28 cellular contexts compared by ENCODE assay signal in the genomic region with DNA sequence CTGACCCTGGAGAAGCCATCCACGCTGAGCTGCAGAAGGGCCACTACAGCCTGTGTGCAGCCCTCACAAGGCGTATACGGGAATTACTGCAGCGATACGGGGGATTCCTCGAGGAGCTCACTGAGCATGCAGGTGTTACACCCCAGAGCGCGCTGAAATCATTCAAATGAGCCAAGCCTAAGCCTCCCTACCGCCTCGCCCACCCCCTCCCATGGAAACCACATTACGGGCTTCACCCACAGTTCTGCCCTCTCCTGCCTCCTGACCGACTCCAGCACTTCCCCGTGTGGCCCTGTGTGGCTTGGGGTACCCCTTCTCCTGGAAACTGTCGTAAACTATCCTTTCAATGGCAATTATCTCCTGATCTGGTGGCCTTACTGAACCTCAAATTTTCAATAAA.
"Had no signal": no experiment of that assay in that cellular context is flagged by ENCODE, and none has a peak within 500 bp of the region (broad histone marks: within the 10 kb centered on the region; RNA-seq: fewer than 3 reads in every experiment).

No MANE protein-coding gene starts in this region.

- H3K4me3 Mint-ChIP-seq: activated CD4-positive, alpha-beta T cell treated with anti-CD3 and anti-CD28 coated beads for 36 hours; activated CD8-positive, alpha-beta T cell treated with anti-CD3 and anti-CD28 coated beads for 36 hours; activated naive CD4-positive, alpha-beta T cell treated with anti-CD3 and anti-CD28 coated beads, Interleukin-2, amount 10 ng/mL, durations not matched to agents 7 days and 5 days; activated naive CD8-positive, alpha-beta T cell treated with anti-CD3 and anti-CD28 coated beads, Interleukin-2, amount 10 ng/mL, durations not matched to agents 7 days and 5 days; activated T-cell treated with anti-CD3 and anti-CD28 coated beads, Interleukin-2, amount 50 U/mL, for 4 hours; activated T-helper 17 cell treated with anti-CD3 and anti-CD28 coated beads, Interleukin-2, amount 50 U/mL, for 72 hours; brain; T-helper 17 cell; T-helper 2 cell treated with Interferon-gamma antibody and Interleukin-4, amounts not matched to agents 5 μg/mL and 100 μg/mL, for 36 hours had no signal

- ATAC-seq: activated CD4-positive, alpha-beta T cell treated with anti-CD3 and anti-CD28 coated beads for 36 hours; activated CD8-positive, alpha-beta T cell treated with anti-CD3 and anti-CD28 coated beads for 36 hours; activated naive CD4-positive, alpha-beta T cell treated with anti-CD3 and anti-CD28 coated beads, Interleukin-2, amount 50 U/mL, for 72 hours; activated T-cell treated with anti-CD3 and anti-CD28 coated beads, Interleukin-2, amount 50 U/mL, for 4 hours; activated T-helper 17 cell treated with anti-CD3 and anti-CD28 coated beads, Interleukin-2, amount 50 U/mL, for 72 hours; gastroesophageal sphincter; heart right ventricle; T-helper 17 cell had no signal

- H3K27me3 ChIP-seq: ascending aorta, breast epithelium, cardiac muscle cell, colonic mucosa, esophagus squamous epithelium, gastroesophageal sphincter had no signal

- H3K36me3 Mint-ChIP-seq: activated naive CD4-positive, alpha-beta T cell treated with anti-CD3 and anti-CD28 coated beads, Interleukin-2, amount 10 ng/mL, durations not matched to agents 7 days and 5 days; activated naive CD4-positive, alpha-beta T cell treated with anti-CD3 and anti-CD28 coated beads, Interleukin-2, amount 50 U/mL, for 72 hours; activated naive CD8-positive, alpha-beta T cell treated with anti-CD3 and anti-CD28 coated beads, Interleukin-2, amount 10 ng/mL, durations not matched to agents 7 days and 5 days; brain had no signal

- DNase-seq: activated CD4-positive, alpha-beta T cell treated with anti-CD3 and anti-CD28 coated beads for 36 hours; activated CD4-positive, alpha-beta T cell treated with anti-CD3 and anti-CD28 coated beads, Interleukin-2, amount 50 U/mL, for 1 hour; activated CD4-positive, alpha-beta T cell treated with anti-CD3 and anti-CD28 coated beads, Interleukin-2, amount 50 U/mL, for 48 hours; activated CD4-positive, CD25-positive, alpha-beta regulatory T cell; activated CD4-positive, CD25-positive, alpha-beta regulatory T cell treated with anti-CD3 and anti-CD28 coated beads, Interleukin-2, amount 50 U/mL, for 72 hours; activated CD8-positive, alpha-beta memory T cell treated with anti-CD3 and anti-CD28 coated beads for 24 hours; activated CD8-positive, alpha-beta T cell treated with anti-CD3 and anti-CD28 coated beads for 36 hours; activated gamma-delta T cell; activated naive CD4-positive, alpha-beta T cell; activated naive CD4-positive, alpha-beta T cell treated with anti-CD3 and anti-CD28 coated beads, Interleukin-2, amount 10 ng/mL, durations not matched to agents 7 days and 5 days; activated naive CD8-positive, alpha-beta T cell treated with anti-CD3 and anti-CD28 coated beads, Interleukin-2, amount 10 ng/mL, durations not matched to agents 7 days and 5 days; activated T-cell treated with anti-CD3 and anti-CD28 coated beads, Interleukin-2, amount 50 U/mL, for 4 hours; colonic mucosa; effector CD8-positive, alpha-beta T cell; esophagus squamous epithelium; foreskin melanocyte; heart right ventricle; T-helper 1 cell; T-helper 17 cell; T1000 had no signal

- H3K4me1 Mint-ChIP-seq: activated CD4-positive, alpha-beta T cell treated with anti-CD3 and anti-CD28 coated beads for 36 hours; activated naive CD4-positive, alpha-beta T cell treated with anti-CD3 and anti-CD28 coated beads, Interleukin-2, amount 10 ng/mL, durations not matched to agents 7 days and 5 days; activated naive CD8-positive, alpha-beta T cell treated with anti-CD3 and anti-CD28 coated beads, Interleukin-2, amount 10 ng/mL, durations not matched to agents 7 days and 5 days; activated T-helper 17 cell treated with anti-CD3 and anti-CD28 coated beads, Interleukin-2, amount 50 U/mL, for 72 hours; brain; T-helper 17 cell had no signal

- H3K27me3 Mint-ChIP-seq: activated CD4-positive, alpha-beta T cell treated with anti-CD3 and anti-CD28 coated beads for 36 hours; activated CD8-positive, alpha-beta T cell treated with anti-CD3 and anti-CD28 coated beads for 36 hours; activated naive CD8-positive, alpha-beta T cell treated with anti-CD3 and anti-CD28 coated beads, Interleukin-2, amount 10 ng/mL, durations not matched to agents 7 days and 5 days; activated T-helper 17 cell treated with anti-CD3 and anti-CD28 coated beads, Interleukin-2, amount 50 U/mL, for 72 hours had no signal

- H3K9me3 Mint-ChIP-seq: activated CD8-positive, alpha-beta T cell treated with anti-CD3 and anti-CD28 coated beads for 36 hours; activated naive CD4-positive, alpha-beta T cell treated with anti-CD3 and anti-CD28 coated beads, Interleukin-2, amount 10 ng/mL, durations not matched to agents 7 days and 5 days; activated naive CD4-positive, alpha-beta T cell treated with anti-CD3 and anti-CD28 coated beads, Interleukin-2, amount 50 U/mL, for 72 hours; activated naive CD8-positive, alpha-beta T cell treated with anti-CD3 and anti-CD28 coated beads, Interleukin-2, amount 10 ng/mL, durations not matched to agents 7 days and 5 days; activated T-cell treated with anti-CD3 and anti-CD28 coated beads, Interleukin-2, amount 50 U/mL, for 4 hours; activated T-helper 17 cell treated with anti-CD3 and anti-CD28 coated beads, Interleukin-2, amount 50 U/mL, for 72 hours; T-helper 2 cell treated with Interferon-gamma antibody and Interleukin-4, amounts not matched to agents 5 μg/mL and 100 μg/mL, for 36 hours had no signal

- H3K27ac Mint-ChIP-seq: activated CD4-positive, alpha-beta T cell treated with anti-CD3 and anti-CD28 coated beads for 36 hours; activated CD8-positive, alpha-beta T cell treated with anti-CD3 and anti-CD28 coated beads for 36 hours; activated naive CD4-positive, alpha-beta T cell treated with anti-CD3 and anti-CD28 coated beads, Interleukin-2, amount 10 ng/mL, durations not matched to agents 7 days and 5 days; activated naive CD8-positive, alpha-beta T cell treated with anti-CD3 and anti-CD28 coated beads, Interleukin-2, amount 10 ng/mL, durations not matched to agents 7 days and 5 days; activated T-helper 17 cell treated with anti-CD3 and anti-CD28 coated beads, Interleukin-2, amount 50 U/mL, for 72 hours; brain; T-helper 17 cell; T-helper 2 cell treated with Interferon-gamma antibody and Interleukin-4, amounts not matched to agents 5 μg/mL and 100 μg/mL, for 36 hours had no signal

- H3K36me3 ChIP-seq: ascending aorta, breast epithelium, cardiac muscle cell, colonic mucosa, esophagus squamous epithelium, gastroesophageal sphincter, heart right ventricle had no signal

- H3K4me3 ChIP-seq: ascending aorta, breast epithelium, cardiac muscle cell, colonic mucosa, esophagus squamous epithelium, gastroesophageal sphincter, heart right ventricle had no signal
